ENCODE assay signal across 15 cellular contexts in genomic region chr14:78130356-78130755, GRCh38. TPM values are rescaled to one million over a fixed set of nuclear protein-coding genes. Genes with fewer than 3 reads are reported as not detected.
DNase-seq lines count a peak whose midpoint lies in the region; ATAC-seq, FAIRE-seq and TF ChIP-seq lines count a peak whose summit lies in the region.
"Had no signal": no experiment of that assay in that cellular context is flagged by ENCODE, and none has a peak within 500 bp of the region (broad histone marks: within the 10 kb centered on the region; RNA-seq: fewer than 3 reads in every experiment).

No MANE protein-coding gene starts in this region.

- no peaks in the 10 kb centered on the region for H3K4me1 Mint-ChIP-seq in progenitor cell of endocrine pancreas (ENCODE audit: low read depth)
- H3K4me1 Mint-ChIP-seq: CD4-positive, alpha-beta memory T cell had no signal

- TF ChIP-seq CTCF in foreskin keratinocyte (conservative IDR thresholded peaks at IDR 0.05): no peak
- no peak for TF ChIP-seq CTCF in progenitor cell of endocrine pancreas (IDR thresholded peaks at IDR 0.05; ENCODE audit: unreplicated experiment)

- peaks cover 11% of the 10 kb centered on the region for H3K27me3 Mint-ChIP-seq in progenitor cell of endocrine pancreas

- no peaks in the 10 kb centered on the region for H3K36me3 Mint-ChIP-seq in progenitor cell of endocrine pancreas (ENCODE audit: insufficient read depth)
- H3K36me3 Mint-ChIP-seq: CD4-positive, alpha-beta memory T cell had no signal

- H3K4me1 ChIP-seq in foreskin keratinocyte: peaks cover 5% of the 10 kb centered on the region
- H3K4me1 ChIP-seq: BE2C had no signal

- H3K4me3 Mint-ChIP-seq in progenitor cell of endocrine pancreas (ENCODE audit: low read depth): no peak overlapping the region
- H3K4me3 Mint-ChIP-seq: CD4-positive, alpha-beta memory T cell; GM23338 had no signal

- in situ Hi-C loops in Caki2 (cut with HindIII; ENCODE audit: low pct_unique_long_range_greater_than_20kb, low sequenced_read_pairs): no loop called here

- peak overlapping the region; percentile 69 for H3K27ac Mint-ChIP-seq in progenitor cell of endocrine pancreas
- H3K27ac Mint-ChIP-seq: CD4-positive, alpha-beta memory T cell; GM23338 had no signal

- no peak for FAIRE-seq in RCC 7860 (lab: Jason Lieb, UNC)
- FAIRE-seq: GM12892 had no signal

- no peak overlapping the region for H3K27ac ChIP-seq in foreskin keratinocyte
- H3K27ac ChIP-seq: C4-2B had no signal

- no peaks in the 10 kb centered on the region for H3K27me3 ChIP-seq in foreskin keratinocyte
- H3K27me3 ChIP-seq: BE2C had no signal

- ATAC-seq in foreskin keratinocyte (peak; percentile 82), GM18909 (IDR thresholded peaks at IDR 0.05; ENCODE audit: poor library complexity, unreplicated experiment) (no peak)
- ATAC-seq: GM23338 had no signal

- H3K9me3 Mint-ChIP-seq in progenitor cell of endocrine pancreas (ENCODE audit: low read depth): no peaks in the 10 kb centered on the region
- H3K9me3 Mint-ChIP-seq: GM23338 had no signal

- DNase-seq in Caki2 (ENCODE audit: low read depth): peak; percentile 30
- peak; percentile 5 for DNase-seq in RCC 7860 (ENCODE audit: low spot score)
- DNase-seq in foreskin keratinocyte: peak; percentile 52 to 72
- no peak for DNase-seq in progenitor cell of endocrine pancreas (ENCODE audit: low spot score, unreplicated experiment)
- DNase-seq in hypothalamus (lab: John Stamatoyannopoulos, UW): no peak
- no peak for DNase-seq in NCI-H1092 (lab: John Stamatoyannopoulos, UW)
- DNase-seq: BE2C; CD4-positive, alpha-beta memory T cell; DND-41; GDM1; H7 had no signal

RNA-seq across cellular contexts. Expression of gene NRXN3, which starts 39.8 kb away (rescaled TPM):
- total RNA-seq in Caki2 (2014; rRNA removed; shearing (Covaris generic); ENCODE audit: low replicate concordance): not detected in 2 replicates
- total RNA-seq in foreskin keratinocyte (0.65 and 0.74 TPM in 2 replicates), progenitor cell of endocrine pancreas (22.1 and 23.5 TPM in 2 replicates)
- polyA plus RNA-seq in foreskin keratinocyte: 0.16 and 0.24 TPM in 2 replicates
- total RNA-seq: CD4-positive, alpha-beta memory T cell had no signal
- polyA plus RNA-seq: CD4-positive, alpha-beta memory T cell had no signal

Comparison
In these comparisons a context has a peak if more than half of its experiments do, and no peak if none do; other contexts are left out.
1. DNase-seq: peak in Caki2 (single experiment), RCC 7860 (single experiment) and foreskin keratinocyte (2 of 2); none in progenitor cell of endocrine pancreas (single experiment), hypothalamus (0 of 51) and NCI-H1092 (single experiment).
2. RNA of gene NRXN3, which starts 39.8 kb away (total RNA-seq): 22.1 to 23.5 TPM in progenitor cell of endocrine pancreas; 0.65 to 0.74 TPM in foreskin keratinocyte and not detected in Caki2; every median in the first group is over 10 times any median in the second.